Comparison of ENCODE assay signal across 2 cellular contexts in the genomic region with DNA sequence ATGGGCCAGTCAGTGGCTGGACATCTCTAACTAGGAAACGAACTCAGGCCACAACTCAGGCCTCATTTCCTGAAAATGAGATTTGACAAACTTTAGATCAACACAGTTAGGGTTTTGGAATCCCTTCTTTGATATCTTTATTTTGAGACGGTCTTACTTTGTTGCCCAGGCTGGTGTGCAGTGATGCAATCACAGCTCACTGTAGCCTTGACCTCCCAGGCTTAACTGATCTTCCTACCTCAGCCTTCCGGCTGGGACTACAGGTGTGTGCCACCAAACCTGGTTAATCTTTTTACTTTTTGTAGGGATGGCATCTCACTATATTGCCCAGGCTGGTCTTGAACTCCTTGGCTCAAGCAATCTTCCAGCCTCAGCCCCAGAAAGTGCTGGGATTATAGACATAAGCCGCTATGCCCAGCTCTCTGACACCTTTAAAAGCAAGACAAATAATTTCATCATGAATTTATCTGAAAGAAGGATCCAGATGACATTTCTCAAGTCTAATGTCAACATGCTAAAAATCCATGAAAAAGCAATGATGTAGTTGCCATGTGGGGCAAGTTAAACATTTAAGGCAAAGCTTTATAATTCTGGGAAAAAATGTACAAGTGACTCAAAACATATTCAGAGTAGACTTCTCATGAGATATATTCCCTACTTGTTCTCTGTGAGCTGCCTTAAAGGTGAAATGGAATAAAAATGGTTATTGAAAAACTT.
TF ChIP-seq lines count a peak whose summit lies in the region.

No MANE protein-coding gene starts in this region.

TF ChIP-seq in HepG2, 621 proteins besides CTCF, POLR2A, EP300 and RAD21 (continued from another document and continues in another):
- TF ChIP-seq, protein P1, sequence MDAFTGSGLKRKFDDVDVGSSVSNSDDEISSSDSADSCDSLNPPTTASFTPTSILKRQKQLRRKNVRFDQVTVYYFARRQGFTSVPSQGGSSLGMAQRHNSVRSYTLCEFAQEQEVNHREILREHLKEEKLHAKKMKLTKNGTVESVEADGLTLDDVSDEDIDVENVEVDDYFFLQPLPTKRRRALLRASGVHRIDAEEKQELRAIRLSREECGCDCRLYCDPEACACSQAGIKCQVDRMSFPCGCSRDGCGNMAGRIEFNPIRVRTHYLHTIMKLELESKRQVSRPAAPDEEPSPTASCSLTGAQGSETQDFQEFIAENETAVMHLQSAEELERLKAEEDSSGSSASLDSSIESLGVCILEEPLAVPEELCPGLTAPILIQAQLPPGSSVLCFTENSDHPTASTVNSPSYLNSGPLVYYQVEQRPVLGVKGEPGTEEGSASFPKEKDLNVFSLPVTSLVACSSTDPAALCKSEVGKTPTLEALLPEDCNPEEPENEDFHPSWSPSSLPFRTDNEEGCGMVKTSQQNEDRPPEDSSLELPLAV (CRISPR knock-in tag; conservative IDR thresholded peaks at IDR 0.05; ENCODE audit: low read depth) = no peak
- TF ChIP-seq ZNF10 (CRISPR knock-in tag; IDR thresholded peaks at IDR 0.05; ENCODE audit: borderline replicate concordance, low read depth) (no peak), MEF2D (CRISPR knock-in tag; IDR thresholded peaks at IDR 0.05) (no peak), MAFF (IDR thresholded peaks at IDR 0.05; ENCODE audit: low read depth, low read length) (no peak), ARNT2 (CRISPR knock-in tag; IDR thresholded peaks at IDR 0.05; ENCODE audit: low read depth) (no peak), RARA (CRISPR knock-in tag; IDR thresholded peaks at IDR 0.05) (peak; percentile 62), ZSCAN25 (CRISPR knock-in tag; IDR thresholded peaks at IDR 0.05) (no peak), RELA (CRISPR knock-in tag; IDR thresholded peaks at IDR 0.05) (no peak), SRSF9 (IDR thresholded peaks at IDR 0.05; ENCODE audit: borderline replicate concordance, insufficient read depth, low read depth, low read length, poor library complexity, severe bottlenecking) (no peak), ZNF557 (CRISPR knock-in tag; IDR thresholded peaks at IDR 0.05) (no peak), BCL6 (CRISPR knock-in tag; IDR thresholded peaks at IDR 0.05) (0 out of 2 replicates have a peak, but pooled peaks have one; percentile 19), ZNF619 (CRISPR knock-in tag; IDR thresholded peaks at IDR 0.05) (no peak), NBN (conservative IDR thresholded peaks at IDR 0.05) (no peak), ZNF564 (CRISPR knock-in tag; IDR thresholded peaks at IDR 0.05) (no peak), KAT8 (CRISPR knock-in tag; IDR thresholded peaks at IDR 0.05) (no peak), HOXA5 (CRISPR knock-in tag; IDR thresholded peaks at IDR 0.05) (no peak), BRD4 (CRISPR knock-in tag; IDR thresholded peaks at IDR 0.05) (no peak), ELF3 (CRISPR knock-in tag; IDR thresholded peaks at IDR 0.05) (no peak), FOSL1 (CRISPR knock-in tag; IDR thresholded peaks at IDR 0.05; ENCODE audit: borderline replicate concordance) (no peak), ZNF326 (CRISPR knock-in tag; IDR thresholded peaks at IDR 0.05; ENCODE audit: borderline replicate concordance) (no peak), JDP2 (CRISPR knock-in tag; IDR thresholded peaks at IDR 0.05; ENCODE audit: borderline replicate concordance) (no peak)
- TF ChIP-seq, protein P2, sequence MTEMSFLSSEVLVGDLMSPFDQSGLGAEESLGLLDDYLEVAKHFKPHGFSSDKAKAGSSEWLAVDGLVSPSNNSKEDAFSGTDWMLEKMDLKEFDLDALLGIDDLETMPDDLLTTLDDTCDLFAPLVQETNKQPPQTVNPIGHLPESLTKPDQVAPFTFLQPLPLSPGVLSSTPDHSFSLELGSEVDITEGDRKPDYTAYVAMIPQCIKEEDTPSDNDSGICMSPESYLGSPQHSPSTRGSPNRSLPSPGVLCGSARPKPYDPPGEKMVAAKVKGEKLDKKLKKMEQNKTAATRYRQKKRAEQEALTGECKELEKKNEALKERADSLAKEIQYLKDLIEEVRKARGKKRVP (CRISPR knock-in tag; IDR thresholded peaks at IDR 0.05) = peak in 1 of 2 experiments; percentile 58; a peak in 2 of 4 replicates
- TF ChIP-seq, protein P3, sequence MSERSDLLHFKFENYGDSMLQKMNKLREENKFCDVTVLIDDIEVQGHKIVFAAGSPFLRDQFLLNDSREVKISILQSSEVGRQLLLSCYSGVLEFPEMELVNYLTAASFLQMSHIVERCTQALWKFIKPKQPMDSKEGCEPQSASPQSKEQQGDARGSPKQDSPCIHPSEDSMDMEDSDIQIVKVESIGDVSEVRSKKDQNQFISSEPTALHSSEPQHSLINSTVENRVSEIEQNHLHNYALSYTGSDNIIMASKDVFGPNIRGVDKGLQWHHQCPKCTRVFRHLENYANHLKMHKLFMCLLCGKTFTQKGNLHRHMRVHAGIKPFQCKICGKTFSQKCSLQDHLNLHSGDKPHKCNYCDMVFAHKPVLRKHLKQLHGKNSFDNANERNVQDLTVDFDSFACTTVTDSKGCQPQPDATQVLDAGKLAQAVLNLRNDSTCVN (CRISPR knock-in tag; IDR thresholded peaks at IDR 0.05; ENCODE audit: borderline replicate concordance) = no peak
- TF ChIP-seq, protein P4, sequence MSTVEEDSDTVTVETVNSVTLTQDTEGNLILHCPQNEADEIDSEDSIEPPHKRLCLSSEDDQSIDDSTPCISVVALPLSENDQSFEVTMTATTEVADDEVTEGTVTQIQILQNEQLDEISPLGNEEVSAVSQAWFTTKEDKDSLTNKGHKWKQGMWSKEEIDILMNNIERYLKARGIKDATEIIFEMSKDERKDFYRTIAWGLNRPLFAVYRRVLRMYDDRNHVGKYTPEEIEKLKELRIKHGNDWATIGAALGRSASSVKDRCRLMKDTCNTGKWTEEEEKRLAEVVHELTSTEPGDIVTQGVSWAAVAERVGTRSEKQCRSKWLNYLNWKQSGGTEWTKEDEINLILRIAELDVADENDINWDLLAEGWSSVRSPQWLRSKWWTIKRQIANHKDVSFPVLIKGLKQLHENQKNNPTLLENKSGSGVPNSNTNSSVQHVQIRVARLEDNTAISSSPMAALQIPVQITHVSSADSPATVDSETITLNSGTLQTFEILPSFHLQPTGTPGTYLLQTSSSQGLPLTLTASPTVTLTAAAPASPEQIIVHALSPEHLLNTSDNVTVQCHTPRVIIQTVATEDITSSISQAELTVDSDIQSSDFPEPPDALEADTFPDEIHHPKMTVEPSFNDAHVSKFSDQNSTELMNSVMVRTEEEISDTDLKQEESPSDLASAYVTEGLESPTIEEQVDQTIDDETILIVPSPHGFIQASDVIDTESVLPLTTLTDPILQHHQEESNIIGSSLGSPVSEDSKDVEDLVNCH (CRISPR knock-in tag; IDR thresholded peaks at IDR 0.05) = no peak
- TF ChIP-seq, protein P5, sequence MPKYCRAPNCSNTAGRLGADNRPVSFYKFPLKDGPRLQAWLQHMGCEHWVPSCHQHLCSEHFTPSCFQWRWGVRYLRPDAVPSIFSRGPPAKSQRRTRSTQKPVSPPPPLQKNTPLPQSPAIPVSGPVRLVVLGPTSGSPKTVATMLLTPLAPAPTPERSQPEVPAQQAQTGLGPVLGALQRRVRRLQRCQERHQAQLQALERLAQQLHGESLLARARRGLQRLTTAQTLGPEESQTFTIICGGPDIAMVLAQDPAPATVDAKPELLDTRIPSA (CRISPR knock-in tag; IDR thresholded peaks at IDR 0.05; ENCODE audit: borderline replicate concordance) = no peak
- TF ChIP-seq, protein P6, sequence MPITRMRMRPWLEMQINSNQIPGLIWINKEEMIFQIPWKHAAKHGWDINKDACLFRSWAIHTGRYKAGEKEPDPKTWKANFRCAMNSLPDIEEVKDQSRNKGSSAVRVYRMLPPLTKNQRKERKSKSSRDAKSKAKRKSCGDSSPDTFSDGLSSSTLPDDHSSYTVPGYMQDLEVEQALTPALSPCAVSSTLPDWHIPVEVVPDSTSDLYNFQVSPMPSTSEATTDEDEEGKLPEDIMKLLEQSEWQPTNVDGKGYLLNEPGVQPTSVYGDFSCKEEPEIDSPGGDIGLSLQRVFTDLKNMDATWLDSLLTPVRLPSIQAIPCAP (CRISPR knock-in tag; IDR thresholded peaks at IDR 0.05; ENCODE audit: low read depth) = no peak

TF ChIP-seq in SK-N-SH, 30 proteins besides CTCF, POLR2A, EP300 and RAD21 (continued from another document):
- TF ChIP-seq, protein P7, sequence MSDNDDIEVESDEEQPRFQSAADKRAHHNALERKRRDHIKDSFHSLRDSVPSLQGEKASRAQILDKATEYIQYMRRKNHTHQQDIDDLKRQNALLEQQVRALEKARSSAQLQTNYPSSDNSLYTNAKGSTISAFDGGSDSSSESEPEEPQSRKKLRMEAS (IDR thresholded peaks at IDR 0.05; ENCODE audit: low read depth) = no peak
- TF ChIP-seq CHD2 (IDR thresholded peaks at IDR 0.05; ENCODE audit: low read length, partially characterized antibody) (no peak), MXI1 (IDR thresholded peaks at IDR 0.05; ENCODE audit: low read depth, low read length) (no peak), FOXM1 (IDR thresholded peaks at IDR 0.05; ENCODE audit: low read depth) (no peak), TCF12 (IDR thresholded peaks at IDR 0.05) (no peak), EZH2phosphoT487 (IDR thresholded peaks at IDR 0.05; ENCODE audit: borderline replicate concordance, low read depth) (no peak), TEAD4 (IDR thresholded peaks at IDR 0.05; ENCODE audit: borderline replicate concordance, insufficient read depth) (no peak), FOXJ3 (CRISPR knock-in tag; IDR thresholded peaks at IDR 0.05) (no peak), GABPA (IDR thresholded peaks at IDR 0.05; ENCODE audit: low read depth) (no peak), TAF1 (IDR thresholded peaks at IDR 0.05; ENCODE audit: borderline replicate concordance, low read depth, low read length) (no peak), GATA2 (CRISPR knock-in tag; IDR thresholded peaks at IDR 0.05) (no peak), JUND (IDR thresholded peaks at IDR 0.05) (no peak), RCOR1 (IDR thresholded peaks at IDR 0.05; ENCODE audit: low read length) (no peak)
- TF ChIP-seq, protein P8, sequence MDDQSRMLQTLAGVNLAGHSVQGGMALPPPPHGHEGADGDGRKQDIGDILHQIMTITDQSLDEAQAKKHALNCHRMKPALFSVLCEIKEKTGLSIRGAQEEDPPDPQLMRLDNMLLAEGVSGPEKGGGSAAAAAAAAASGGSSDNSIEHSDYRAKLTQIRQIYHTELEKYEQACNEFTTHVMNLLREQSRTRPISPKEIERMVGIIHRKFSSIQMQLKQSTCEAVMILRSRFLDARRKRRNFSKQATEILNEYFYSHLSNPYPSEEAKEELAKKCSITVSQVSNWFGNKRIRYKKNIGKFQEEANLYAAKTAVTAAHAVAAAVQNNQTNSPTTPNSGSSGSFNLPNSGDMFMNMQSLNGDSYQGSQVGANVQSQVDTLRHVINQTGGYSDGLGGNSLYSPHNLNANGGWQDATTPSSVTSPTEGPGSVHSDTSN (IDR thresholded peaks at IDR 0.05) = no peak
- TF ChIP-seq, protein P9, sequence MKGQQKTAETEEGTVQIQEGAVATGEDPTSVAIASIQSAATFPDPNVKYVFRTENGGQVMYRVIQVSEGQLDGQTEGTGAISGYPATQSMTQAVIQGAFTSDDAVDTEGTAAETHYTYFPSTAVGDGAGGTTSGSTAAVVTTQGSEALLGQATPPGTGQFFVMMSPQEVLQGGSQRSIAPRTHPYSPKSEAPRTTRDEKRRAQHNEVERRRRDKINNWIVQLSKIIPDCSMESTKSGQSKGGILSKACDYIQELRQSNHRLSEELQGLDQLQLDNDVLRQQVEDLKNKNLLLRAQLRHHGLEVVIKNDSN (IDR thresholded peaks at IDR 0.05; ENCODE audit: borderline replicate concordance, low read depth) = no peak
- TF ChIP-seq, protein P10, sequence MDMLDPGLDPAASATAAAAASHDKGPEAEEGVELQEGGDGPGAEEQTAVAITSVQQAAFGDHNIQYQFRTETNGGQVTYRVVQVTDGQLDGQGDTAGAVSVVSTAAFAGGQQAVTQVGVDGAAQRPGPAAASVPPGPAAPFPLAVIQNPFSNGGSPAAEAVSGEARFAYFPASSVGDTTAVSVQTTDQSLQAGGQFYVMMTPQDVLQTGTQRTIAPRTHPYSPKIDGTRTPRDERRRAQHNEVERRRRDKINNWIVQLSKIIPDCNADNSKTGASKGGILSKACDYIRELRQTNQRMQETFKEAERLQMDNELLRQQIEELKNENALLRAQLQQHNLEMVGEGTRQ (IDR thresholded peaks at IDR 0.05; ENCODE audit: borderline replicate concordance, low read depth, low read length) = no peak
